ENCODE assay signal across 10 cellular contexts in genomic region chr22:36343070-36343719, GRCh38. TPM values are rescaled to one million over a fixed set of nuclear protein-coding genes. Genes with fewer than 3 reads are reported as not detected.
A peak's percentile ranks its signal among the peaks of the same experiment; 100 is the strongest.
DNase-seq lines count a peak whose midpoint lies in the region; ATAC-seq and TF ChIP-seq lines count a peak whose summit lies in the region.
"Had no signal": no experiment of that assay in that cellular context is flagged by ENCODE, and none has a peak within 500 bp of the region (broad histone marks: within the 10 kb centered on the region; RNA-seq: fewer than 3 reads in every experiment).

No MANE protein-coding gene starts in this region.

- H3K36me3 Mint-ChIP-seq in GM23338 (ENCODE audit: low read depth) (peaks cover 65% of the 10 kb centered on the region), T-helper 17 cell (ENCODE audit: low read depth) (peaks cover 6% of the 10 kb centered on the region)

- H3K4me1 ChIP-seq in GM23338 (ENCODE audit: insufficient read depth) (peaks cover 20% of the 10 kb centered on the region), esophagus muscularis mucosa (peaks cover 96 to 100% (median 98%) of the 10 kb centered on the region in 4 donors), sigmoid colon (peaks cover 0 to 96% (median 95%) of the 10 kb centered on the region in 4 donors)

- TF ChIP-seq CTCF in GM23338 (conservative IDR thresholded peaks at IDR 0.05; ENCODE audit: low read depth in 2 of 2) (no peak), esophagus muscularis mucosa (IDR thresholded peaks at IDR 0.05) (no peak), sigmoid colon (IDR thresholded peaks at IDR 0.05) (no peak)

- no peaks in the 10 kb centered on the region for H3K9me2 ChIP-seq in GM23338 (ENCODE audit: insufficient read depth)

- H3K27me3 Mint-ChIP-seq in GM23338 (ENCODE audit: insufficient read depth, low read depth, poor library complexity) (peaks cover 7% of the 10 kb centered on the region), T-helper 17 cell (no peaks in the 10 kb centered on the region)

- intact Hi-C loops in esophagus muscularis mucosa (cut with DNase I) = no loop called here
- intact Hi-C loops in sigmoid colon (cut with DNase I) = no loop called here

- H3K4me1 Mint-ChIP-seq in GM23338 (peaks cover 30% of the 10 kb centered on the region), T-helper 17 cell (peaks cover 66% of the 10 kb centered on the region)

- TF ChIP-seq EP300 in esophagus muscularis mucosa (IDR thresholded peaks at IDR 0.05) (no peak), sigmoid colon (IDR thresholded peaks at IDR 0.05) (no peak)

- peaks cover 3% of the 10 kb centered on the region; the same call in 1 of the 2 replicates for H3F3A ChIP-seq in GM23338 (replicated peaks; ENCODE audit: low read depth)

- H3K9me3 ChIP-seq in T-helper 17 cell (ENCODE audit: control insufficient read depth, low read length, poor library complexity, severe bottlenecking) (no peaks in the 10 kb centered on the region), esophagus muscularis mucosa (no peaks in the 10 kb centered on the region), sigmoid colon (no peaks in the 10 kb centered on the region)

- ATAC-seq in GM23338 = no peak
- no peak for ATAC-seq in T-helper 17 cell
- no peak for ATAC-seq in HG03135 (IDR thresholded peaks at IDR 0.05; ENCODE audit: unreplicated experiment)
- no peak for ATAC-seq in HG03025 (IDR thresholded peaks at IDR 0.05; ENCODE audit: low FRiP score, unreplicated experiment)

- H3K27me3 ChIP-seq in GM23338 (ENCODE audit: insufficient read depth) (no peaks in the 10 kb centered on the region), esophagus muscularis mucosa (no peaks in the 10 kb centered on the region), sigmoid colon (no peaks in the 10 kb centered on the region)

- no peaks in the 10 kb centered on the region for H3K9me3 Mint-ChIP-seq in GM23338

- H3K4me3 ChIP-seq in GM23338 (no peak overlapping the region), esophagus muscularis mucosa (no peak overlapping the region), sigmoid colon (no peak overlapping the region)

- peaks cover 39% of the 10 kb centered on the region for H3K36me3 ChIP-seq in GM23338 (ENCODE audit: insufficient read depth)
- peaks cover 17 to 90% (median 76%) of the 10 kb centered on the region in 4 donors for H3K36me3 ChIP-seq in esophagus muscularis mucosa
- peaks cover 7 to 72% (median 43%) of the 10 kb centered on the region in 4 donors for H3K36me3 ChIP-seq in sigmoid colon

- peak overlapping the region; percentile 53; the same call in 1 of the 2 replicates for H3K27ac Mint-ChIP-seq in GM23338
- peak overlapping the region; percentile 98 for H3K27ac Mint-ChIP-seq in T-helper 17 cell

- no peak overlapping the region for H3K4me3 Mint-ChIP-seq in GM23338
- no peak overlapping the region for H3K4me3 Mint-ChIP-seq in T-helper 17 cell

- H2AFZ ChIP-seq in GM23338 = no peak overlapping the region

- H3K4me2 ChIP-seq in GM23338 = no peak overlapping the region

- TF ChIP-seq POLR2A in esophagus muscularis mucosa (IDR thresholded peaks at IDR 0.05; ENCODE audit: low read depth) (no peak), sigmoid colon (IDR thresholded peaks at IDR 0.05) (no peak)

- H3K27ac ChIP-seq in GM23338 (ENCODE audit: low read depth) = peak overlapping the region; percentile 66; the same call in 1 of the 2 replicates
- H3K27ac ChIP-seq in esophagus muscularis mucosa (replicated peaks in 1 of 4) = peak overlapping the region; percentile 95 to 100 (median 98)
- H3K27ac ChIP-seq in sigmoid colon = peak overlapping the region; percentile 96 to 100 (median 99)

- peaks cover 27% of the 10 kb centered on the region for H4K20me1 ChIP-seq in GM23338 (replicated peaks; ENCODE audit: insufficient read depth)

- peaks cover 77% of the 10 kb centered on the region for H3K79me2 ChIP-seq in GM23338 (replicated peaks; ENCODE audit: insufficient read depth)

- WGBS in esophagus muscularis mucosa = 54% methylated on average over 5 of the region's 5 CpGs
- WGBS in sigmoid colon, 2 donors = 71 to 83% methylated on average over 5 of the region's 5 CpGs

- DNase-seq in GM23338 (ENCODE audit: low spot score) = no peak
- DNase-seq in T-helper 17 cell = no peak
- DNase-seq in esophagus muscularis mucosa (ENCODE audit: extremely low spot score) = no peak
- no peak for DNase-seq in sigmoid colon
- DNase-seq in NCI-H2107 treated with DMSO at 0.1 percent for 48 hours (lab: John Stamatoyannopoulos, UW; ENCODE audit: unreplicated experiment) = no peak
- DNase-seq in SIG-M5 treated with dmso at 0.1 percent for 504 hours (lab: John Stamatoyannopoulos, UW; ENCODE audit: unreplicated experiment) = no peak
- DNase-seq: activated effector memory CD4-positive, alpha-beta T cell treated with Interleukin-2 at 50 U/mL for 16 hours; NCI-H1417 treated with DMSO at 0.1 percent for 48 hours had no signal

TF ChIP-seq in GM23338, 12 proteins besides CTCF, POLR2A, EP300 and RAD21 (continues in another document):
- TF ChIP-seq STAT1 (IDR thresholded peaks at IDR 0.05; ENCODE audit: unreplicated experiment) = no peak
- TF ChIP-seq REST (IDR thresholded peaks at IDR 0.05; ENCODE audit: unreplicated experiment) = no peak
- no peak for TF ChIP-seq CREB1 (CRISPR knock-in tag; IDR thresholded peaks at IDR 0.05; ENCODE audit: low read depth)
- TF ChIP-seq ETS1 (IDR thresholded peaks at IDR 0.05) = no peak
- TF ChIP-seq EZH2phosphoT487 (IDR thresholded peaks at IDR 0.05; ENCODE audit: unreplicated experiment) = no peak
- no peak for TF ChIP-seq ZNF331 (CRISPR knock-in tag; IDR thresholded peaks at IDR 0.05; ENCODE audit: low read depth)
- TF ChIP-seq ZNF114 (CRISPR knock-in tag; IDR thresholded peaks at IDR 0.05) = no peak
- TF ChIP-seq EZH2 (IDR thresholded peaks at IDR 0.05; ENCODE audit: low read depth, unreplicated experiment) = no peak
- TF ChIP-seq NANOG (IDR thresholded peaks at IDR 0.05; ENCODE audit: borderline replicate concordance) = no peak

RNA-seq across cellular contexts. Expression of gene MYH9, which starts 44.6 kb away (rescaled TPM):
- total RNA-seq in GM23338 (2014; rRNA removed; shearing (Covaris generic)) = 204 and 233 TPM in 2 replicates
- polyA plus RNA-seq in GM23338 (2016; fragmentation: Nextera tagmentation; extraction: Ambion mirVana) = 55.4 and 58.4 TPM in 2 replicates
- total RNA-seq in T-helper 17 cell = 1,000 to 10,000 TPM; 1,038 to 1,220 TPM
- total RNA-seq in esophagus muscularis mucosa = 100 to 1,000 TPM; 241 to 387 (median 358) TPM
- total RNA-seq in sigmoid colon = 100 to 1,000 TPM; 147 to 273 (median 184) TPM
- polyA plus RNA-seq in sigmoid colon = 100 to 1,000 TPM in 1 of 3 donors, 10 to 100 TPM in 2; 63.7 to 307 (median 88.3) TPM
